ENCODE assay signal across 8 cellular contexts in the genomic region with DNA sequence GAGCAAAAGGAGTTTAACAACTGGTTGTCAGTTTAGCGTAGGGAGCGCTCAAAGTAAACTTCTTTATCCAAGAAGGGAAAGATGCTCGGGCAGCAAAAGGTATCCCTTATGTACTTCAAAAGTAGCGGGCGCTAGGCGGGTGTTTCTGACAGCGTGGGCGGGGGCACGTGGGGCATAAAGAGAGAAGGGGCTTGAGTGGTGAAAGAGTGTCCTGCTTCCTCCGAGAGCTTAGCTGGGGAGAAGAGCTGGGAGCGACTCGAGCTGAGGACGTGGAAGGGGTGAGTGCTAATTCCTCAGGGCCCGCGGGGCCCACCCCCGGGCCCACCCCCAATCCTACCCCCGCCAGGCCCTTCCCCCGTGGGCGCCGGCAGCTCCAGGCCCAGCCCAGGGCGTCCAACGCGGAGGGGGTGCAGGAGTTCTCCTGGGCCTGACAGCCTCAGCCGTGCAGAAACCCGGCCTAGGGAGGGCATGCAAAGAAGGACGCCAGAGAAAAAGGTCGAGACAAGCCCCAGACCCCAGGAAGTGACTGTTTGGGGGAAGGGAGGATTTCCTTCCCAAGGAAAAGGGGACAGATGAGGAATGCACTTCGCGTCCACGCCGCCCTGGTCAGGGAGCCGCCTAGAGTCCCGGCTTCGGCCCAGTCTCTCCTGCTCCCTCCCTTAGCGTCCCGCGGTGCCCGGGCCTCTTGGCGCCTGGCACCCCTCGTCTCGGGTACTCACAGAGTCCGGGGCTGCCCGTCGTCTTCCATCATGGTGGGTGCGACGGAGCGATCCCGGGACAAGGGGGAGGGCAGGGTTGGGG. TPM values are rescaled to one million over a fixed set of nuclear protein-coding genes. Genes with fewer than 3 reads are reported as not detected.
DNase-seq lines count a peak whose midpoint lies in the region; ATAC-seq and TF ChIP-seq lines count a peak whose summit lies in the region.

No MANE protein-coding gene starts in this region.

- ATAC-seq in GM19351 (IDR thresholded peaks at IDR 0.05; ENCODE audit: unreplicated experiment), result peak; percentile 2

- peaks cover 30% of the 10 kb centered on the region for H3K4me1 ChIP-seq in colonic mucosa

- no peaks in the 10 kb centered on the region for H3K9me3 ChIP-seq in colonic mucosa

- peak overlapping the region; percentile 97 for H3K4me3 ChIP-seq in Jurkat, Clone E6-1 (ENCODE audit: low read length)
- H3K4me3 ChIP-seq in colonic mucosa, result peak overlapping the region; percentile 95
- peak overlapping the region; percentile 85 for H3K4me3 ChIP-seq in lower leg skin (ENCODE audit: low read depth, poor library complexity, severe bottlenecking)

- TF ChIP-seq POLR2A in lower leg skin (IDR thresholded peaks at IDR 0.05), result no peak

- H3K9ac ChIP-seq in colonic mucosa (ENCODE audit: low read depth in 2 of 2, low read length in 2 of 2), result peak overlapping the region; percentile 92 to 93

- DNase-seq in AG20443 (ENCODE audit: low spot score) (peak; percentile 67), colonic mucosa (peak; percentile 64), lower leg skin (ENCODE audit: low spot score in 2 of 2) (peak; percentile 30 to 91), NCI-H2107 (lab: John Stamatoyannopoulos, UW) (no peak)
- DNase-seq in Jurkat, Clone E6-1 (ENCODE audit: low read depth, low spot score), result no peak
- DNase-seq in activated CD4-positive, alpha-beta T cell treated with anti-CD3 and anti-CD28 coated beads for 4 hours, result peak; percentile 69 to 73
- peak; percentile 41 to 57 (median 52) for DNase-seq in stimulated activated CD4-positive, alpha-beta T cell treated with anti-CD3 and anti-CD28 coated beads, TNF-alpha, amount 100 ng/mL, for 4 hours (ENCODE audit: low read depth in 3 of 3)

- intact Hi-C loops in colonic mucosa (cut with DNase I) (loop anchor here (5.0 kb wide), 1 partner anchor 56 kb away; a partner anchor contains a TSS), lower leg skin (cut with DNase I; ENCODE audit: low total_unique reads) (no loop called here)

- H3K27me3 ChIP-seq in colonic mucosa, result no peaks in the 10 kb centered on the region

- peak overlapping the region; percentile 100 for H3K27ac ChIP-seq in colonic mucosa

- 0 to 1% methylated on average over 33 to 40 of the region's 48 CpGs for WGBS in lower leg skin, 2 donors

- H3K36me3 ChIP-seq in colonic mucosa, result no peaks in the 10 kb centered on the region

- no peak for TF ChIP-seq CTCF in colonic mucosa (IDR thresholded peaks at IDR 0.05)
- TF ChIP-seq CTCF in lower leg skin (IDR thresholded peaks at IDR 0.05), result no peak

RNA-seq across cellular contexts. Expression of a gene that starts 0.8 kb away (rescaled TPM):
- polyA plus RNA-seq in Jurkat, Clone E6-1 (2012; ENCODE audit: insufficient read depth, insufficient read length), result 112 TPM
- total RNA-seq in colonic mucosa (100 to 1,000 TPM; 104 to 126 TPM), lower leg skin (10 to 100 TPM; 43.1 to 61.7 (median 51.1) TPM)

RNA-seq across cellular contexts. Expression of a gene that starts 53.4 kb away (rescaled TPM):
- polyA plus RNA-seq in Jurkat, Clone E6-1 (2012; ENCODE audit: insufficient read depth, insufficient read length), result 99.4 TPM
- 10 to 100 TPM; 17.8 to 23.6 TPM for total RNA-seq in colonic mucosa
- total RNA-seq in lower leg skin, result 10 to 100 TPM; 14.8 to 40.1 (median 21.3) TPM

RNA-seq across cellular contexts. Expression of a gene that starts 55.3 kb away (rescaled TPM):
- 31.2 TPM for polyA plus RNA-seq in Jurkat, Clone E6-1 (2012; ENCODE audit: insufficient read depth, insufficient read length)
- 10 to 100 TPM; 30.4 to 48.9 TPM for total RNA-seq in colonic mucosa
- 10 to 100 TPM; 55.5 to 87.8 (median 77.9) TPM for total RNA-seq in lower leg skin

Comparison
In these comparisons a context has a peak if more than half of its experiments do, and no peak if none do; other contexts are left out.
1. DNase-seq: peak in AG20443 (single experiment), activated CD4-positive, alpha-beta T cell treated with anti-CD3 and anti-CD28 coated beads for 4 hours (2 of 2), colonic mucosa (single experiment), lower leg skin (2 of 2) and stimulated activated CD4-positive, alpha-beta T cell treated with anti-CD3 and anti-CD28 coated beads, TNF-alpha, amount 100 ng/mL, for 4 hours (3 of 3); none in Jurkat, Clone E6-1 (single experiment) and NCI-H2107 (single experiment).
2. Peak in every context shown above with its lines, with median percentiles within 50 percentile points of each other: H3K4me3 ChIP-seq.